Comparison of ENCODE assay signal across 1 cellular context in genomic region chr2:233854241-233854981, GRCh38.
TF ChIP-seq lines count a peak whose summit lies in the region.

Gene HJURP, minus strand, starts transcription at chr2:233854535. Its CDS starts 35 bp downstream, at chr2:233854500.

TF ChIP-seq in HepG2, 621 proteins besides CTCF, POLR2A, EP300 and RAD21 (continued from another document and continues in another):
- TF ChIP-seq HMGXB3 (CRISPR knock-in tag; IDR thresholded peaks at IDR 0.05; ENCODE audit: borderline replicate concordance) (no peak), IKZF5 (CRISPR knock-in tag; IDR thresholded peaks at IDR 0.05) (peak; percentile 59; the same call in 1 of the 2 replicates), ZFP37 (CRISPR knock-in tag; IDR thresholded peaks at IDR 0.05; ENCODE audit: borderline replicate concordance) (no peak), ZFAT (CRISPR knock-in tag; conservative IDR thresholded peaks at IDR 0.05) (no peak), ZFP91 (CRISPR knock-in tag; IDR thresholded peaks at IDR 0.05; ENCODE audit: borderline replicate concordance) (peak; percentile 82; the same call in 1 of the 2 replicates), ZNF136 (CRISPR knock-in tag; IDR thresholded peaks at IDR 0.05; ENCODE audit: low read depth) (0 out of 2 replicates have a peak, but pooled peaks have one; percentile 71), GMEB1 (CRISPR knock-in tag; IDR thresholded peaks at IDR 0.05; ENCODE audit: borderline replicate concordance) (peak; percentile 77), FLYWCH1 (CRISPR knock-in tag; IDR thresholded peaks at IDR 0.05) (peak; percentile 97), RARG (CRISPR knock-in tag; IDR thresholded peaks at IDR 0.05; ENCODE audit: low read depth) (no peak), NCOA5 (CRISPR knock-in tag; IDR thresholded peaks at IDR 0.05) (no peak), ZSCAN25 (CRISPR knock-in tag; IDR thresholded peaks at IDR 0.05) (peak; percentile 77), PCBP1 (IDR thresholded peaks at IDR 0.05; ENCODE audit: borderline replicate concordance, low read depth, low read length) (peak; percentile 71; the same call in 1 of the 2 replicates), MBNL3 (CRISPR knock-in tag; conservative IDR thresholded peaks at IDR 0.05) (no peak), HNRNPK (IDR thresholded peaks at IDR 0.05; ENCODE audit: low read depth, low read length, poor library complexity, severe bottlenecking) (peak; percentile 78), ZNF709 (CRISPR knock-in tag; IDR thresholded peaks at IDR 0.05) (peak; percentile 80), TP53 (CRISPR knock-in tag; conservative IDR thresholded peaks at IDR 0.05) (no peak), NCOA2 (CRISPR knock-in tag; IDR thresholded peaks at IDR 0.05) (no peak; the same call in none of the 2 replicates), ZNF205 (CRISPR knock-in tag; IDR thresholded peaks at IDR 0.05) (peak; percentile 53; the same call in 1 of the 2 replicates), RORA (CRISPR knock-in tag; IDR thresholded peaks at IDR 0.05) (no peak), ZNF362 (CRISPR knock-in tag; IDR thresholded peaks at IDR 0.05; ENCODE audit: borderline replicate concordance) (no peak), FOXO4 (CRISPR knock-in tag; conservative IDR thresholded peaks at IDR 0.05) (no peak), ZSCAN5A (CRISPR knock-in tag; IDR thresholded peaks at IDR 0.05; ENCODE audit: borderline replicate concordance) (peak; percentile 98; the same call in 1 of the 2 replicates), ZNF775 (CRISPR knock-in tag; IDR thresholded peaks at IDR 0.05; ENCODE audit: borderline replicate concordance) (no peak), JDP2 (CRISPR knock-in tag; IDR thresholded peaks at IDR 0.05; ENCODE audit: borderline replicate concordance) (peak; percentile 91), ZNF878 (CRISPR knock-in tag; IDR thresholded peaks at IDR 0.05) (peak; percentile 100), ZNF354B (CRISPR knock-in tag; IDR thresholded peaks at IDR 0.05) (peak; percentile 99), ZNF619 (CRISPR knock-in tag; IDR thresholded peaks at IDR 0.05) (no peak), TEF (CRISPR knock-in tag; IDR thresholded peaks at IDR 0.05) (no peak), ZNF615 (CRISPR knock-in tag; IDR thresholded peaks at IDR 0.05; ENCODE audit: borderline replicate concordance) (no peak), DNMT3B (CRISPR knock-in tag; conservative IDR thresholded peaks at IDR 0.05) (no peak), ZFY (CRISPR knock-in tag; IDR thresholded peaks at IDR 0.05) (peak; percentile 88), ZHX1 (CRISPR knock-in tag; IDR thresholded peaks at IDR 0.05; ENCODE audit: low read depth) (peak; percentile 89), TSC22D2 (CRISPR knock-in tag; IDR thresholded peaks at IDR 0.05; ENCODE audit: borderline replicate concordance) (0 out of 2 replicates have a peak, but pooled peaks have one; percentile 51), SAFB2 (CRISPR knock-in tag; IDR thresholded peaks at IDR 0.05; ENCODE audit: borderline replicate concordance, low read depth) (peak; percentile 64; the same call in 1 of the 2 replicates), ZNF790 (CRISPR knock-in tag; IDR thresholded peaks at IDR 0.05; ENCODE audit: borderline replicate concordance) (peak; percentile 82; the same call in 1 of the 2 replicates), WIZ (CRISPR knock-in tag; IDR thresholded peaks at IDR 0.05) (no peak), MEF2D (CRISPR knock-in tag; IDR thresholded peaks at IDR 0.05) (peak; percentile 79), SUZ12 (IDR thresholded peaks at IDR 0.05; ENCODE audit: low read depth, low read length) (no peak), ZNF879 (CRISPR knock-in tag; IDR thresholded peaks at IDR 0.05) (peak; percentile 65; the same call in 1 of the 2 replicates), NONO (IDR thresholded peaks at IDR 0.05) (no peak), NONO (CRISPR knock-in tag; conservative IDR thresholded peaks at IDR 0.05) (peak; percentile 91), ZNF180 (CRISPR knock-in tag; IDR thresholded peaks at IDR 0.05; ENCODE audit: borderline replicate concordance, low read depth) (0 out of 2 replicates have a peak, but pooled peaks have one; percentile 50), ZNF296 (CRISPR knock-in tag; conservative IDR thresholded peaks at IDR 0.05) (no peak), ZNF264 (CRISPR knock-in tag; IDR thresholded peaks at IDR 0.05) (peak; percentile 40; the same call in 1 of the 2 replicates), GZF1 (CRISPR knock-in tag; IDR thresholded peaks at IDR 0.05) (no peak), AGO2 (optimal IDR thresholded peaks at IDR 0.05; ENCODE audit: low read depth, low read length) (peak; percentile 74), CBFB (CRISPR knock-in tag; IDR thresholded peaks at IDR 0.05) (peak; percentile 26; the same call in 1 of the 2 replicates), TMF1 (CRISPR knock-in tag; IDR thresholded peaks at IDR 0.05; ENCODE audit: low read depth) (peak; percentile 99), CREB3 (CRISPR knock-in tag; IDR thresholded peaks at IDR 0.05) (0 out of 2 replicates have a peak, but pooled peaks have one; percentile 24)
